In genomic region chr20:25398363-25399037, GRCh38 we compare ENCODE assay signal across 15 cellular contexts. TPM values are rescaled to one million over a fixed set of nuclear protein-coding genes. Genes with fewer than 3 reads are reported as not detected.
DNase-seq lines count a peak whose midpoint lies in the region; ATAC-seq and TF ChIP-seq lines count a peak whose summit lies in the region.
"Had no signal": no experiment of that assay in that cellular context is flagged by ENCODE, and none has a peak within 500 bp of the region (broad histone marks: within the 10 kb centered on the region; RNA-seq: fewer than 3 reads in every experiment).

No MANE protein-coding gene starts in this region.

- no peaks in the 10 kb centered on the region for H3K27me3 ChIP-seq in HCT116 (ENCODE audit: insufficient read depth, low read length)
- H3K27me3 ChIP-seq in SJSA1 (replicated peaks): no peaks in the 10 kb centered on the region
- H3K27me3 ChIP-seq: BE2C, testis had no signal

- no peak overlapping the region for H2AFZ ChIP-seq in HCT116 (ENCODE audit: low read depth, low read length, poor library complexity, severe bottlenecking)

- no peaks in the 10 kb centered on the region for H4K20me1 ChIP-seq in HCT116 (ENCODE audit: insufficient read depth)

- DNase-seq in HCT116 (ENCODE audit: low read depth, low spot score): no peak
- peak in 1 of 2 experiments; percentile 34 for DNase-seq in SJSA1 (ENCODE audit: low read depth in 1 of 2, low spot score in 2 of 2)
- peak; percentile 88 for DNase-seq in foreskin melanocyte
- no peak for DNase-seq in sciatic nerve (ENCODE audit: low spot score)
- DNase-seq: activated CD8-positive, alpha-beta memory T cell treated with anti-CD3 and anti-CD28 coated beads, Interleukin-2, amount 50 U/mL, for 4 hours; glutamatergic neuron; NK-92 treated with Interleukin-12 subunit alpha and Interleukin-12 subunit beta, amount 100 ng/mL, for 24 hours; stimulated activated CD4-positive, alpha-beta T cell treated with anti-CD3 and anti-CD28 coated beads, Interleukin-2, amount 100 ng/mL, for 48 hours had no signal

- no peak overlapping the region for H3K9ac ChIP-seq in HCT116 (ENCODE audit: low read length)

- H3K9me3 ChIP-seq in HCT116 (ENCODE audit: control insufficient read depth in 1 of 2, insufficient read depth in 1 of 2, low read depth in 1 of 2, low read length in 2 of 2) (peaks cover 0 to 8% of the 10 kb centered on the region in 2 experiments; a peak in 2 of 4 replicates), SJSA1 (replicated peaks) (peaks cover 6% of the 10 kb centered on the region; the same call in 1 of the 2 replicates)
- H3K9me3 ChIP-seq: ascending aorta, BE2C, testis had no signal

- TF ChIP-seq CTCF in HCT116 (IDR thresholded peaks at IDR 0.05 in 2 of 3, conservative IDR thresholded peaks at IDR 0.05 in 1 of 3; ENCODE audit: borderline replicate concordance in 1 of 3, insufficient read depth in 1 of 3, low read depth in 2 of 3, low read length in 2 of 3): no peak

- RAD21 ChIA-PET in HCT116 (lab: Charles Lee; ENCODE audit: low non-redundant PET in 1 of 2, low total read pairs in 2 of 2, uncharacterized antibody in 2 of 2, unreplicated experiment in 2 of 2): interaction anchor here (0.8 to 1.5 kb wide), 3 partner anchors 89 to 103 kb away, joined by 3 to 6 read pairs (median 3); no protein-coding TSS in a partner anchor

- BruUV-seq in HCT116 (replicated peaks; lab: Mats Ljungman, UMichigan): no TSS peak

- H3K4me1 ChIP-seq in HCT116 (ENCODE audit: control insufficient read depth in 1 of 2, insufficient read depth in 2 of 2, low read length in 2 of 2): 0 out of 4 replicates have a peak, but pooled peaks cover 0 to 2% of the 10 kb centered on the region in 2 experiments
- peaks cover 13% of the 10 kb centered on the region for H3K4me1 ChIP-seq in SJSA1 (replicated peaks)
- H3K4me1 ChIP-seq: ascending aorta, BE2C, testis had no signal

- H3K36me3 ChIP-seq in HCT116 (ENCODE audit: control insufficient read depth in 1 of 2, insufficient read depth in 2 of 2, low read length in 2 of 2) (no peaks in the 10 kb centered on the region), SJSA1 (no peaks in the 10 kb centered on the region)
- H3K36me3 ChIP-seq: ascending aorta, BE2C had no signal

- H3K4me3 ChIP-seq in HCT116 (replicated peaks in 1 of 2; ENCODE audit: low read depth in 1 of 2, low read length in 2 of 2): no peak overlapping the region
- H3K4me3 ChIP-seq in SJSA1: no peak overlapping the region
- H3K4me3 ChIP-seq: ascending aorta, testis had no signal

- ATAC-seq in HCT116: no peak
- peak; percentile 53 for ATAC-seq in sciatic nerve
- ATAC-seq in GM18867 (IDR thresholded peaks at IDR 0.05; ENCODE audit: unreplicated experiment): no peak
- no peak for ATAC-seq in HG02852 (IDR thresholded peaks at IDR 0.05; ENCODE audit: unreplicated experiment)
- ATAC-seq in HG02798 (IDR thresholded peaks at IDR 0.05; ENCODE audit: poor library complexity, unreplicated experiment): no peak

- H3K9me2 ChIP-seq in HCT116 (ENCODE audit: insufficient read depth): no peaks in the 10 kb centered on the region

- CTCF ChIA-PET in HCT116 (lab: Charles Lee): interaction anchor here (0.7 to 3.3 kb wide), 11 partner anchors 8 to 404 kb away, joined by 3 to 44 read pairs (median 9); partner anchors contain the start of genes ABHD12 and GINS1

- intact Hi-C loops in HCT116 (cut with micrococcal nuclease): loop anchor here (1.0 to 10.0 kb wide), 3 partner anchors 104 to 406 kb away; partner anchors contain the start of gene APMAP
- intact Hi-C loops in sciatic nerve (cut with DNase I): loop anchor here (10.0 kb wide), 1 partner anchor 104 kb away; no protein-coding TSS in a partner anchor

- no peaks in the 10 kb centered on the region for H3K79me2 ChIP-seq in HCT116 (ENCODE audit: insufficient read depth, low read length)

- no peak for TF ChIP-seq POLR2A in HCT116 (IDR thresholded peaks at IDR 0.05; ENCODE audit: borderline replicate concordance, extremely low read depth, insufficient read depth, insufficient read length)

- POLR2A ChIA-PET in HCT116 (lab: Charles Lee): interaction anchor here (0.9 to 1.5 kb wide), 4 partner anchors 9 to 404 kb away, joined by 3 to 4 read pairs (median 3); partner anchors contain the start of gene GINS1

- H3K27ac ChIP-seq in HCT116 (ENCODE audit: low read depth, low read length) (no peak overlapping the region), SJSA1 (peak overlapping the region; percentile 23; the same call in 1 of the 2 replicates)
- H3K27ac ChIP-seq: ascending aorta, HL-60, testis had no signal

- no peak for TF ChIP-seq RAD21 in HCT116 (IDR thresholded peaks at IDR 0.05; ENCODE audit: low read depth)

- no peak overlapping the region for H3K4me2 ChIP-seq in HCT116 (ENCODE audit: low read length)

TF ChIP-seq in HCT116, 20 proteins besides CTCF, POLR2A, EP300 and RAD21:
- TF ChIP-seq REST (IDR thresholded peaks at IDR 0.05; ENCODE audit: low read depth): no peak
- 0 out of 2 replicates have a peak, but pooled peaks have one; percentile 13 for TF ChIP-seq SP1 (IDR thresholded peaks at IDR 0.05; ENCODE audit: low read depth)

RNA-seq across cellular contexts. Expression of gene ABHD12, which starts 7.9 kb away (rescaled TPM):
- total RNA-seq in HCT116 (2021; ENCODE audit: unreplicated experiment) (31.7 TPM), sciatic nerve (70.4 TPM)
- polyA plus RNA-seq in HCT116 (2012): 37.6 and 39.0 TPM in 2 replicates
- total RNA-seq in SJSA1 (2014; rRNA removed; shearing (Covaris generic)): 70.9 and 117 TPM in 2 replicates

RNA-seq across cellular contexts. Expression of gene GINS1, which starts 9.0 kb away (rescaled TPM):
- total RNA-seq in HCT116 (2021; ENCODE audit: unreplicated experiment): 30.4 TPM
- polyA plus RNA-seq in HCT116 (2012): 5.8 and 7.6 TPM in 2 replicates
- total RNA-seq in SJSA1 (2014; rRNA removed; shearing (Covaris generic)): 42.5 and 49.5 TPM in 2 replicates
- total RNA-seq in sciatic nerve: 1.4 TPM
- total RNA-seq: ascending aorta had no signal

Comparison
In these comparisons a context has a peak if more than half of its experiments do, and no peak if none do; other contexts are left out.
1. RNA of gene GINS1, which starts 9.0 kb away (total RNA-seq): 42.5 to 49.5 TPM in SJSA1 and 30.4 TPM in HCT116 (single experiment); 1.4 TPM in sciatic nerve (single experiment); every median in the first group is over 10 times any median in the second.